In genomic region chr1:205429742-205430464, GRCh38 we compare ENCODE assay signal across 9 cellular contexts. TPM values are rescaled to one million over a fixed set of nuclear protein-coding genes. Genes with fewer than 3 reads are reported as not detected.
DNase-seq lines count a peak whose midpoint lies in the region; ATAC-seq and TF ChIP-seq lines count a peak whose summit lies in the region.
"Had no signal": no experiment of that assay in that cellular context is flagged by ENCODE, and none has a peak within 500 bp of the region (broad histone marks: within the 10 kb centered on the region; RNA-seq: fewer than 3 reads in every experiment).

No MANE protein-coding gene starts in this region.

- POLR2A ChIA-PET in activated CD4-positive, alpha-beta memory T cell treated with anti-CD3 and anti-CD28 coated beads, Interleukin-2, amount 10 ng/mL, durations not matched to agents 7 days and 5 days (lab: Charles Lee) = interaction anchor here (2.4 kb wide), 1 partner anchor 11 kb away, joined by 12 read pairs; no protein-coding TSS in a partner anchor

- no peak overlapping the region for H3K27ac ChIP-seq in GM23338 (ENCODE audit: low read depth)
- H3K27ac ChIP-seq: neutrophil had no signal

- H4K20me1 ChIP-seq in GM23338 (replicated peaks; ENCODE audit: insufficient read depth) = no peaks in the 10 kb centered on the region

- H3K4me2 ChIP-seq in GM23338 = peak overlapping the region; percentile 84

- ATAC-seq in GM23338 = peak; percentile 8; the same call in 2 of the 3 replicates
- no peak for ATAC-seq in HG02588 (IDR thresholded peaks at IDR 0.05; ENCODE audit: unreplicated experiment)
- no peak for ATAC-seq in GM19455 (IDR thresholded peaks at IDR 0.05; ENCODE audit: unreplicated experiment)

- H3K36me3 ChIP-seq in GM23338 (ENCODE audit: insufficient read depth) = no peaks in the 10 kb centered on the region
- H3K36me3 ChIP-seq: neutrophil had no signal

- H3K4me3 Mint-ChIP-seq in GM23338 = peak overlapping the region; percentile 83
- H3K4me3 Mint-ChIP-seq in activated CD4-positive, alpha-beta memory T cell treated with anti-CD3 and anti-CD28 coated beads, Interleukin-2, amount 10 ng/mL, durations not matched to agents 7 days and 5 days = peak overlapping the region; percentile 53
- H3K4me3 Mint-ChIP-seq in glutamatergic neuron (ENCODE audit: unreplicated experiment) = peak overlapping the region; percentile 87

- TF ChIP-seq CTCF in GM23338 (conservative IDR thresholded peaks at IDR 0.05; ENCODE audit: low read depth in 2 of 2) = no peak
- no peak for TF ChIP-seq CTCF in glutamatergic neuron (IDR thresholded peaks at IDR 0.05; ENCODE audit: partially characterized antibody, unreplicated experiment)
- no peak for TF ChIP-seq CTCF in retinal pigment epithelial cell (conservative IDR thresholded peaks at IDR 0.05; ENCODE audit: low read depth, low read length)

- DNase-seq in GM23338 (ENCODE audit: low spot score) (no peak), glutamatergic neuron (peak; percentile 52), retinal pigment epithelial cell (ENCODE audit: low read depth) (no peak), NCI-H2081 treated with DMSO at 0.1 percent for 48 hours (lab: John Stamatoyannopoulos, UW) (no peak), DMS153 treated with DMSO at 0.1 percent for 48 hours (lab: John Stamatoyannopoulos, UW; ENCODE audit: unreplicated experiment) (no peak)
- DNase-seq in activated CD4-positive, alpha-beta memory T cell treated with anti-CD3 and anti-CD28 coated beads, Interleukin-2, amount 10 ng/mL, durations not matched to agents 7 days and 5 days = no peak

- no peaks in the 10 kb centered on the region for H3K36me3 Mint-ChIP-seq in GM23338 (ENCODE audit: low read depth)
- H3K36me3 Mint-ChIP-seq in activated CD4-positive, alpha-beta memory T cell treated with anti-CD3 and anti-CD28 coated beads, Interleukin-2, amount 10 ng/mL, durations not matched to agents 7 days and 5 days (ENCODE audit: low read depth) = no peaks in the 10 kb centered on the region
- H3K36me3 Mint-ChIP-seq in glutamatergic neuron (ENCODE audit: unreplicated experiment) = no peaks in the 10 kb centered on the region

- H2AFZ ChIP-seq in GM23338 = peak overlapping the region; percentile 100

- H3K27me3 Mint-ChIP-seq in GM23338 (ENCODE audit: insufficient read depth, low read depth, poor library complexity) (peaks cover 17% of the 10 kb centered on the region), glutamatergic neuron (ENCODE audit: unreplicated experiment) (peaks cover 8% of the 10 kb centered on the region)
- peaks cover 31% of the 10 kb centered on the region for H3K27me3 Mint-ChIP-seq in activated CD4-positive, alpha-beta memory T cell treated with anti-CD3 and anti-CD28 coated beads, Interleukin-2, amount 10 ng/mL, durations not matched to agents 7 days and 5 days

- H3K27me3 ChIP-seq in GM23338 (ENCODE audit: insufficient read depth) = peaks cover 23% of the 10 kb centered on the region

- H3K27ac Mint-ChIP-seq in GM23338 (no peak overlapping the region), glutamatergic neuron (ENCODE audit: unreplicated experiment) (peak overlapping the region; percentile 84)
- H3K27ac Mint-ChIP-seq in activated CD4-positive, alpha-beta memory T cell treated with anti-CD3 and anti-CD28 coated beads, Interleukin-2, amount 10 ng/mL, durations not matched to agents 7 days and 5 days = no peak overlapping the region

- H3K4me1 Mint-ChIP-seq in GM23338 = peaks cover 35% of the 10 kb centered on the region
- H3K4me1 Mint-ChIP-seq in activated CD4-positive, alpha-beta memory T cell treated with anti-CD3 and anti-CD28 coated beads, Interleukin-2, amount 10 ng/mL, durations not matched to agents 7 days and 5 days = peaks cover 10% of the 10 kb centered on the region
- H3K4me1 Mint-ChIP-seq in glutamatergic neuron (ENCODE audit: low read depth, unreplicated experiment) = peaks cover 28% of the 10 kb centered on the region

- no peaks in the 10 kb centered on the region for H3K9me2 ChIP-seq in GM23338 (ENCODE audit: insufficient read depth)

- H3K4me1 ChIP-seq in GM23338 (ENCODE audit: insufficient read depth) = peaks cover 17% of the 10 kb centered on the region

- H3K4me3 ChIP-seq in GM23338 (peak overlapping the region; percentile 81), retinal pigment epithelial cell (ENCODE audit: low read length) (peak overlapping the region; percentile 56)

- no peaks in the 10 kb centered on the region for H3K79me2 ChIP-seq in GM23338 (replicated peaks; ENCODE audit: insufficient read depth)

- no peaks in the 10 kb centered on the region for H3K9me3 Mint-ChIP-seq in GM23338
- H3K9me3 Mint-ChIP-seq in activated CD4-positive, alpha-beta memory T cell treated with anti-CD3 and anti-CD28 coated beads, Interleukin-2, amount 10 ng/mL, durations not matched to agents 7 days and 5 days = no peaks in the 10 kb centered on the region
- H3K9me3 Mint-ChIP-seq in glutamatergic neuron (ENCODE audit: unreplicated experiment) = peaks cover 4% of the 10 kb centered on the region

- H3F3A ChIP-seq in GM23338 (replicated peaks; ENCODE audit: low read depth) = no peaks in the 10 kb centered on the region

- CTCF ChIA-PET in activated CD4-positive, alpha-beta memory T cell treated with anti-CD3 and anti-CD28 coated beads, Interleukin-2, amount 10 ng/mL, durations not matched to agents 7 days and 5 days (lab: Charles Lee) = interaction anchor here (0.5 to 4.2 kb wide), 21 partner anchors 9 to 189 kb away, joined by 3 to 35 read pairs (median 6); partner anchors contain the start of gene LEMD1

TF ChIP-seq in GM23338, 12 proteins besides CTCF, POLR2A, EP300 and RAD21 (continues in another document):
- TF ChIP-seq STAT1 (IDR thresholded peaks at IDR 0.05; ENCODE audit: unreplicated experiment) (no peak), ZNF462 (CRISPR knock-in tag; IDR thresholded peaks at IDR 0.05) (no peak)

RNA-seq across cellular contexts. Expression of gene LEMD1, which starts 8.0 kb away (rescaled TPM):
- total RNA-seq in GM23338 (2014; rRNA removed; shearing (Covaris generic)) = 10.7 and 14.7 TPM in 2 replicates
- 3.7 and 4.7 TPM in 2 replicates for polyA plus RNA-seq in GM23338 (2016; fragmentation: Nextera tagmentation; extraction: Ambion mirVana)
- 1 to 10 TPM; 1.1 to 2.2 TPM for total RNA-seq in activated CD4-positive, alpha-beta memory T cell treated with anti-CD3 and anti-CD28 coated beads, Interleukin-2, amount 10 ng/mL, durations not matched to agents 7 days and 5 days
- 2.0 TPM for total RNA-seq in glutamatergic neuron (ENCODE audit: unreplicated experiment)

RNA-seq across cellular contexts. Expression of gene BLACAT1, which starts 25.9 kb away (rescaled TPM):
- total RNA-seq in GM23338 (2014; rRNA removed; shearing (Covaris generic)) = 5.6 and 6.2 TPM in 2 replicates
- polyA plus RNA-seq in GM23338 (2016; fragmentation: Nextera tagmentation; extraction: Ambion mirVana) = 1.5 and 1.6 TPM in 2 replicates
- under 1 TPM; 0.55 to 0.65 TPM for total RNA-seq in activated CD4-positive, alpha-beta memory T cell treated with anti-CD3 and anti-CD28 coated beads, Interleukin-2, amount 10 ng/mL, durations not matched to agents 7 days and 5 days
- total RNA-seq in glutamatergic neuron (ENCODE audit: unreplicated experiment) = 1.1 TPM
